1 cellular context compared by ENCODE assay signal in genomic region chr12:107092669-107093546, GRCh38.
TF ChIP-seq lines count a peak whose summit lies in the region.

No MANE protein-coding gene starts in this region.

TF ChIP-seq in HepG2, 621 proteins besides CTCF, POLR2A, EP300 and RAD21 (continued from another document and continues in another):
- TF ChIP-seq KIAA2018 (CRISPR knock-in tag; IDR thresholded peaks at IDR 0.05; ENCODE audit: borderline replicate concordance) (no peak), TFDP1 (CRISPR knock-in tag; IDR thresholded peaks at IDR 0.05; ENCODE audit: borderline replicate concordance) (peak; percentile 5; the same call in 1 of the 2 replicates), DBP (CRISPR knock-in tag; IDR thresholded peaks at IDR 0.05; ENCODE audit: not compliant biosample characterization) (peak; percentile 43), ZNF777 (CRISPR knock-in tag; IDR thresholded peaks at IDR 0.05) (peak; percentile 99), ZNF30 (CRISPR knock-in tag; IDR thresholded peaks at IDR 0.05) (0 out of 2 replicates have a peak, but pooled peaks have one; percentile 25), MED13 (CRISPR knock-in tag; IDR thresholded peaks at IDR 0.05) (peak; percentile 47; the same call in 1 of the 2 replicates), ZNF101 (CRISPR knock-in tag; IDR thresholded peaks at IDR 0.05; ENCODE audit: borderline replicate concordance, low read depth) (no peak), SMAD1 (CRISPR knock-in tag; IDR thresholded peaks at IDR 0.05; ENCODE audit: borderline replicate concordance, low read depth) (0 out of 2 replicates have a peak, but pooled peaks have one; percentile 22), ZNF407 (CRISPR knock-in tag; IDR thresholded peaks at IDR 0.05; ENCODE audit: not compliant biosample characterization) (peak; percentile 28), TRAFD1 (CRISPR knock-in tag; IDR thresholded peaks at IDR 0.05; ENCODE audit: borderline replicate concordance) (peak; percentile 10; the same call in 1 of the 2 replicates), FOXK1 (CRISPR knock-in tag; IDR thresholded peaks at IDR 0.05; ENCODE audit: borderline replicate concordance, low read depth) (no peak), STAG1 (CRISPR knock-in tag; IDR thresholded peaks at IDR 0.05) (no peak), ZBTB2 (CRISPR knock-in tag; IDR thresholded peaks at IDR 0.05; ENCODE audit: low read depth) (peak; percentile 17; the same call in 1 of the 2 replicates), ZNF713 (CRISPR knock-in tag; IDR thresholded peaks at IDR 0.05) (no peak; the same call in 1 of the 2 replicates), ZNF629 (CRISPR knock-in tag; conservative IDR thresholded peaks at IDR 0.05) (0 out of 2 replicates have a peak, but pooled peaks have one; percentile 1), E2F1 (CRISPR knock-in tag; IDR thresholded peaks at IDR 0.05) (no peak; the same call in 1 of the 2 replicates), ZNF367 (CRISPR knock-in tag; IDR thresholded peaks at IDR 0.05; ENCODE audit: borderline replicate concordance) (0 out of 2 replicates have a peak, but pooled peaks have one; percentile 5), SMC3 (IDR thresholded peaks at IDR 0.05; ENCODE audit: low read length) (no peak), RARG (CRISPR knock-in tag; IDR thresholded peaks at IDR 0.05; ENCODE audit: low read depth) (no peak), UBTF (CRISPR knock-in tag; IDR thresholded peaks at IDR 0.05) (peak; percentile 68), ZNF720 (CRISPR knock-in tag; IDR thresholded peaks at IDR 0.05) (no peak), PHF8 (CRISPR knock-in tag; IDR thresholded peaks at IDR 0.05) (peak; percentile 81; the same call in 1 of the 2 replicates)
